Comparison of ENCODE assay signal across 10 cellular contexts in genomic region chr16:275041-275621, GRCh38. TPM values are rescaled to one million over a fixed set of nuclear protein-coding genes. Genes with fewer than 3 reads are reported as not detected.
DNase-seq lines count a peak whose midpoint lies in the region; ATAC-seq lines count a peak whose summit lies in the region.
"Had no signal": no experiment of that assay in that cellular context is flagged by ENCODE, and none has a peak within 500 bp of the region (broad histone marks: within the 10 kb centered on the region; RNA-seq: fewer than 3 reads in every experiment).

No MANE protein-coding gene starts in this region.

- H3K27ac Mint-ChIP-seq in activated naive CD8-positive, alpha-beta T cell treated with anti-CD3 and anti-CD28 coated beads, Interleukin-2, amount 10 ng/mL, durations not matched to agents 7 days and 5 days: no peak overlapping the region
- H3K27ac Mint-ChIP-seq in stimulated activated memory B cell treated with anti-CD40 and anti-IgM and Interleukin-4, amounts not matched to agents 10 μg/mL and 1 μg/mL and 100 μg/mL, for 72 hours: no peak overlapping the region

- POLR2A ChIA-PET in activated naive CD8-positive, alpha-beta T cell treated with anti-CD3 and anti-CD28 coated beads, Interleukin-2, amount 10 ng/mL, durations not matched to agents 7 days and 5 days (lab: Charles Lee): no interaction called here

- H3K9me3 Mint-ChIP-seq in activated naive CD8-positive, alpha-beta T cell treated with anti-CD3 and anti-CD28 coated beads, Interleukin-2, amount 10 ng/mL, durations not matched to agents 7 days and 5 days: no peaks in the 10 kb centered on the region
- H3K9me3 Mint-ChIP-seq in stimulated activated memory B cell treated with anti-CD40 and anti-IgM and Interleukin-4, amounts not matched to agents 10 μg/mL and 1 μg/mL and 100 μg/mL, for 72 hours: no peaks in the 10 kb centered on the region

- DNase-seq in DMS79 treated with DMSO at 0.1 percent for 48 hours (lab: John Stamatoyannopoulos, UW) (peak; percentile 27), DMS79 (lab: John Stamatoyannopoulos, UW) (no peak), NCI-H446 (lab: John Stamatoyannopoulos, UW) (no peak), NCI-H510A (lab: John Stamatoyannopoulos, UW) (no peak)
- DNase-seq in activated naive CD8-positive, alpha-beta T cell treated with anti-CD3 and anti-CD28 coated beads, Interleukin-2, amount 10 ng/mL, durations not matched to agents 7 days and 5 days: no peak
- DNase-seq: AML-193 had no signal

- peaks cover 5% of the 10 kb centered on the region for H3K4me1 Mint-ChIP-seq in activated naive CD8-positive, alpha-beta T cell treated with anti-CD3 and anti-CD28 coated beads, Interleukin-2, amount 10 ng/mL, durations not matched to agents 7 days and 5 days
- peaks cover 7% of the 10 kb centered on the region for H3K4me1 Mint-ChIP-seq in stimulated activated memory B cell treated with anti-CD40 and anti-IgM and Interleukin-4, amounts not matched to agents 10 μg/mL and 1 μg/mL and 100 μg/mL, for 72 hours

- no peaks in the 10 kb centered on the region for H3K36me3 Mint-ChIP-seq in activated naive CD8-positive, alpha-beta T cell treated with anti-CD3 and anti-CD28 coated beads, Interleukin-2, amount 10 ng/mL, durations not matched to agents 7 days and 5 days
- H3K36me3 Mint-ChIP-seq in stimulated activated memory B cell treated with anti-CD40 and anti-IgM and Interleukin-4, amounts not matched to agents 10 μg/mL and 1 μg/mL and 100 μg/mL, for 72 hours: no peaks in the 10 kb centered on the region

- peaks cover 22% of the 10 kb centered on the region for H3K27me3 ChIP-seq in iPS-15b (ENCODE audit: control insufficient read depth, insufficient read depth, low read length)

- peak overlapping the region; percentile 28 for H3K4me3 Mint-ChIP-seq in activated naive CD8-positive, alpha-beta T cell treated with anti-CD3 and anti-CD28 coated beads, Interleukin-2, amount 10 ng/mL, durations not matched to agents 7 days and 5 days
- H3K4me3 Mint-ChIP-seq in stimulated activated memory B cell treated with anti-CD40 and anti-IgM and Interleukin-4, amounts not matched to agents 10 μg/mL and 1 μg/mL and 100 μg/mL, for 72 hours: peak overlapping the region; percentile 44

- no peaks in the 10 kb centered on the region for H3K36me3 ChIP-seq in iPS-15b (ENCODE audit: control insufficient read depth, insufficient read depth, low read length)

- peaks cover 30% of the 10 kb centered on the region for H3K27me3 Mint-ChIP-seq in activated naive CD8-positive, alpha-beta T cell treated with anti-CD3 and anti-CD28 coated beads, Interleukin-2, amount 10 ng/mL, durations not matched to agents 7 days and 5 days
- peaks cover 47% of the 10 kb centered on the region for H3K27me3 Mint-ChIP-seq in stimulated activated memory B cell treated with anti-CD40 and anti-IgM and Interleukin-4, amounts not matched to agents 10 μg/mL and 1 μg/mL and 100 μg/mL, for 72 hours

- H3K9ac ChIP-seq in iPS-15b (ENCODE audit: low read depth, low read length): peak overlapping the region; percentile 47

- H3K4me1 ChIP-seq in iPS-15b (ENCODE audit: control insufficient read depth, insufficient read depth, low read length): no peaks in the 10 kb centered on the region

- peak overlapping the region; percentile 52 for H3K4me3 ChIP-seq in iPS-15b (ENCODE audit: low read depth, low read length)

- no peaks in the 10 kb centered on the region for H3K9me3 ChIP-seq in iPS-15b (ENCODE audit: control insufficient read depth, insufficient read depth, low read length)

- ATAC-seq in activated naive CD8-positive, alpha-beta T cell treated with anti-CD3 and anti-CD28 coated beads, Interleukin-2, amount 10 ng/mL, durations not matched to agents 7 days and 5 days (ENCODE audit: low read depth): no peak
- peak; percentile 26 for ATAC-seq in stimulated activated memory B cell treated with anti-CD40 and anti-IgM and Interleukin-4, amounts not matched to agents 10 μg/mL and 1 μg/mL and 100 μg/mL, for 72 hours
- no peak for ATAC-seq in GM21529 (IDR thresholded peaks at IDR 0.05; ENCODE audit: unreplicated experiment)

RNA-seq across cellular contexts. Expression of gene RGS11, which starts 0.6 kb away (rescaled TPM):
- total RNA-seq in activated naive CD8-positive, alpha-beta T cell treated with anti-CD3 and anti-CD28 coated beads, Interleukin-2, amount 10 ng/mL, durations not matched to agents 7 days and 5 days: not detected
- total RNA-seq: HT1080 had no signal

RNA-seq across cellular contexts. Expression of gene ARHGDIG, which starts 5.3 kb away (rescaled TPM):
- total RNA-seq in activated naive CD8-positive, alpha-beta T cell treated with anti-CD3 and anti-CD28 coated beads, Interleukin-2, amount 10 ng/mL, durations not matched to agents 7 days and 5 days: not detected
- total RNA-seq: HT1080 had no signal

RNA-seq across cellular contexts. Expression of gene PDIA2, which starts 7.8 kb away (rescaled TPM):
- under 1 TPM in 1 of 2 experiments, not detected in 1; 0.31 TPM for total RNA-seq in activated naive CD8-positive, alpha-beta T cell treated with anti-CD3 and anti-CD28 coated beads, Interleukin-2, amount 10 ng/mL, durations not matched to agents 7 days and 5 days

RNA-seq across cellular contexts. Expression of gene FAM234A, which starts 40.5 kb away (rescaled TPM):
- 10 to 100 TPM; 21.0 to 21.1 TPM for total RNA-seq in activated naive CD8-positive, alpha-beta T cell treated with anti-CD3 and anti-CD28 coated beads, Interleukin-2, amount 10 ng/mL, durations not matched to agents 7 days and 5 days

RNA-seq across cellular contexts. Expression of gene LUC7L, which starts 45.9 kb away (rescaled TPM):
- 10 to 100 TPM; 83.8 to 86.2 TPM for total RNA-seq in activated naive CD8-positive, alpha-beta T cell treated with anti-CD3 and anti-CD28 coated beads, Interleukin-2, amount 10 ng/mL, durations not matched to agents 7 days and 5 days
